ENCODE assay signal across 18 cellular contexts in the genomic region with DNA sequence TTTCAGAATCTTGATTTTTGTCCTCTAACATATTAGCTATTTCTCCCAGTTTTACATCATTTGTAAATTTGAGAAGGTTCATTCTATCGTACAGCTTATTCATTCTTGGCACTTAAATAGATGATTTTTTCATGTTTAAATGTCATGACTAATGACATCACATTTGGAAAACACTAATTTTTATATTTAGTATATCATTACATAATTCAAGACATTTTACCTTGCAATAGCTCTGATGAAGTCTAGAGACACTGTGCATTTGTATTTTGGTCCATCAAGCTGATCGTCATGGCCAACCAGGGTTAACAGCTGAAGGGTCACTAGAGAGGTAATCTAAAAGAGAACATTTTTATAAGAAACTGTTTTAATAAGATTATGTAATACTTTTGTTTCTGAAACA.
"Had no signal": no experiment of that assay in that cellular context is flagged by ENCODE, and none has a peak within 500 bp of the region (broad histone marks: within the 10 kb centered on the region; RNA-seq: fewer than 3 reads in every experiment).

No MANE protein-coding gene starts in this region.

- H3K27ac Mint-ChIP-seq: dendritic cell treated with granulocyte-macrophage colony-stimulating factor and Interleukin-4, amounts not matched to agents 40 ng/mL and 50 ng/mL, for 4 days; naive thymus-derived CD8-positive, alpha-beta T cell; stimulated activated naive B cell treated with anti-CD40 and anti-IgM and Interleukin-4, amounts not matched to agents 10 μg/mL and 1 μg/mL and 100 μg/mL, for 72 hours; type B pancreatic cell had no signal

- H3K4me1 ChIP-seq: esophagus squamous epithelium, gastroesophageal sphincter, spleen had no signal

- H3K27me3 Mint-ChIP-seq: dendritic cell treated with granulocyte-macrophage colony-stimulating factor and Interleukin-4, amounts not matched to agents 40 ng/mL and 50 ng/mL, for 4 days; naive thymus-derived CD8-positive, alpha-beta T cell; stimulated activated naive B cell treated with anti-CD40 and anti-IgM and Interleukin-4, amounts not matched to agents 10 μg/mL and 1 μg/mL and 100 μg/mL, for 72 hours; type B pancreatic cell had no signal

- H3K9me3 Mint-ChIP-seq: dendritic cell treated with granulocyte-macrophage colony-stimulating factor and Interleukin-4, amounts not matched to agents 40 ng/mL and 50 ng/mL, for 4 days; naive thymus-derived CD8-positive, alpha-beta T cell; stimulated activated naive B cell treated with anti-CD40 and anti-IgM and Interleukin-4, amounts not matched to agents 10 μg/mL and 1 μg/mL and 100 μg/mL, for 72 hours; type B pancreatic cell had no signal

- DNase-seq: esophagus squamous epithelium; foreskin fibroblast; glutamatergic neuron; islet precursor cell; mammary epithelial cell; mucosa of descending colon; naive thymus-derived CD8-positive, alpha-beta T cell; spleen; stimulated activated CD4-positive, alpha-beta T cell treated with anti-CD3 and anti-CD28 coated beads, Interleukin-15, amount 100 ng/mL, for 24 hours; stimulated activated CD4-positive, alpha-beta T cell treated with anti-CD3 and anti-CD28 coated beads, Interleukin-1b, Interleukin-23, amount 100 ng/mL, for 48 hours; stimulated activated CD4-positive, alpha-beta T cell treated with anti-CD3 and anti-CD28 coated beads, Interleukin-4, amount 100 ng/mL, for 24 hours; stimulated activated naive B cell treated with anti-CD40 and anti-IgM and Interleukin-4, amounts not matched to agents 10 μg/mL and 1 μg/mL and 100 μg/mL, for 72 hours had no signal

- H3K27ac ChIP-seq: esophagus squamous epithelium, gastroesophageal sphincter, neutrophil, spleen had no signal

- H3K9me3 ChIP-seq: esophagus squamous epithelium, gastroesophageal sphincter, mucosa of descending colon, neutrophil, spleen had no signal

- ATAC-seq: gastroesophageal sphincter; left lobe of liver; mucosa of descending colon; naive thymus-derived CD8-positive, alpha-beta T cell; sciatic nerve had no signal

- H3K4me3 ChIP-seq: esophagus squamous epithelium, gastroesophageal sphincter, mucosa of descending colon, spleen had no signal

- H3K4me3 Mint-ChIP-seq: dendritic cell treated with granulocyte-macrophage colony-stimulating factor and Interleukin-4, amounts not matched to agents 40 ng/mL and 50 ng/mL, for 4 days; naive thymus-derived CD8-positive, alpha-beta T cell; stimulated activated naive B cell treated with anti-CD40 and anti-IgM and Interleukin-4, amounts not matched to agents 10 μg/mL and 1 μg/mL and 100 μg/mL, for 72 hours; type B pancreatic cell had no signal

- H3K36me3 Mint-ChIP-seq: type B pancreatic cell had no signal

- H3K27me3 ChIP-seq: esophagus squamous epithelium, gastroesophageal sphincter, neutrophil, spleen had no signal
